In the genomic region with DNA sequence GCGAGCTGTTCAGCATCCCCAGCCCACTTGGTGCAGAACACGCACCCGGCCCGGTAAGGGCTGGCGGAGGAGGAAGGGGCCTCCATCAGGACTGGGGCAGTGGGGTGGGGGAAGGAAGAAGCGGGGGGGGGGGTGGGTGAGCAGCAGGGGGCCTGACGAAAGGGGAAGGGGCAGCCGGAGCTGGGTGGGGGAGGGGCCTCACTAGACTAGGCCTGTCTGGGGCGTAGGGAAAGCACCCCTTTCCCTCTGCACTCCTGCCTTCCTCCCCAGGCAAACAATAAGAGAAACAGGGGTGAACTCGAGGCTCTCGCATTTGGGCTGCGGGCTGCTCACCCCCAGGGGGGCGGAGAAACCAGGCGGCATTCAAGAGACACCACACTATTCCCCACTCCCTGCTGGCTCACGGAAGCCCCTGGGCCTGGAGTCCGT, we compare ENCODE assay signal across 8 cellular contexts.
A peak's percentile ranks its signal among the peaks of the same experiment; 100 is the strongest.
DNase-seq lines count a peak whose midpoint lies in the region; ATAC-seq and TF ChIP-seq lines count a peak whose summit lies in the region.

No MANE protein-coding gene starts in this region.

- peaks cover 31% of the 10 kb centered on the region for H3K4me1 Mint-ChIP-seq in activated T-helper 1 cell treated with anti-CD3 and anti-CD28 coated beads, Interleukin-12 subunit alpha, Interleukin-12 subunit beta, Interleukin-2, Interleukin-4 antibody, amounts not matched to agents 30 ng/mL and 10 ng/mL and 1 ng/mL, durations not matched to agents 14 hours and 24 hours and 36 hours (ENCODE audit: low read depth)
- H3K4me1 Mint-ChIP-seq in stimulated activated naive CD8-positive, alpha-beta T cell treated with anti-CD3 and anti-CD28 coated beads, Interleukin-15, amount 100 ng/mL, for 72 hours: peaks cover 57% of the 10 kb centered on the region

- no peak for DNase-seq in right atrium auricular region (ENCODE audit: low spot score)
- DNase-seq in Right ventricle myocardium superior: no peak
- DNase-seq in activated T-helper 1 cell treated with anti-CD3 and anti-CD28 coated beads, Interleukin-12 subunit alpha, Interleukin-12 subunit beta, Interleukin-2, Interleukin-4 antibody, amounts not matched to agents 30 ng/mL and 10 ng/mL and 1 ng/mL, durations not matched to agents 14 hours and 24 hours and 36 hours (ENCODE audit: low spot score): no peak
- DNase-seq in stimulated activated naive CD8-positive, alpha-beta T cell treated with anti-CD3 and anti-CD28 coated beads, Interleukin-15, amount 100 ng/mL, for 72 hours: peak in 1 of 2 donors; percentile 36
- DNase-seq in DMS153 treated with DMSO at 0.1 percent for 48 hours (lab: John Stamatoyannopoulos, UW; ENCODE audit: unreplicated experiment): no peak
- DNase-seq in KBM-7: no peak
- no peak for DNase-seq in NCI-H1694 (lab: John Stamatoyannopoulos, UW)

- H3K36me3 ChIP-seq in right atrium auricular region (peaks cover 31% of the 10 kb centered on the region), iPS-20b (ENCODE audit: insufficient read depth, low read depth, low read length) (peaks cover 41% of the 10 kb centered on the region)

- H3K27me3 ChIP-seq in right atrium auricular region (no peaks in the 10 kb centered on the region), iPS-20b (ENCODE audit: insufficient read depth, low read length) (no peaks in the 10 kb centered on the region)

- H3K4me3 Mint-ChIP-seq in activated T-helper 1 cell treated with anti-CD3 and anti-CD28 coated beads, Interleukin-12 subunit alpha, Interleukin-12 subunit beta, Interleukin-2, Interleukin-4 antibody, amounts not matched to agents 30 ng/mL and 10 ng/mL and 1 ng/mL, durations not matched to agents 14 hours and 24 hours and 36 hours: peak overlapping the region; percentile 79
- H3K4me3 Mint-ChIP-seq in stimulated activated naive CD8-positive, alpha-beta T cell treated with anti-CD3 and anti-CD28 coated beads, Interleukin-15, amount 100 ng/mL, for 72 hours: peak overlapping the region; percentile 94 to 95

- H3K9me3 ChIP-seq in right atrium auricular region: no peaks in the 10 kb centered on the region
- H3K9me3 ChIP-seq in iPS-20b (ENCODE audit: insufficient read depth, low read depth, low read length): no peaks in the 10 kb centered on the region

- in situ Hi-C loops in KBM-7 (cut with MboI; ENCODE audit: low pct_unique_long_range_greater_than_20kb, low sequenced_read_pairs): no loop called here

- peak overlapping the region; percentile 96 for H3K9ac ChIP-seq in iPS-20b (ENCODE audit: low read depth, low read length)

- H3K36me3 Mint-ChIP-seq in activated T-helper 1 cell treated with anti-CD3 and anti-CD28 coated beads, Interleukin-12 subunit alpha, Interleukin-12 subunit beta, Interleukin-2, Interleukin-4 antibody, amounts not matched to agents 30 ng/mL and 10 ng/mL and 1 ng/mL, durations not matched to agents 14 hours and 24 hours and 36 hours (ENCODE audit: low read depth): peaks cover 51% of the 10 kb centered on the region

- no peaks in the 10 kb centered on the region for H3K9me3 Mint-ChIP-seq in activated T-helper 1 cell treated with anti-CD3 and anti-CD28 coated beads, Interleukin-12 subunit alpha, Interleukin-12 subunit beta, Interleukin-2, Interleukin-4 antibody, amounts not matched to agents 30 ng/mL and 10 ng/mL and 1 ng/mL, durations not matched to agents 14 hours and 24 hours and 36 hours
- no peaks in the 10 kb centered on the region for H3K9me3 Mint-ChIP-seq in stimulated activated naive CD8-positive, alpha-beta T cell treated with anti-CD3 and anti-CD28 coated beads, Interleukin-15, amount 100 ng/mL, for 72 hours

- intact Hi-C loops in Right ventricle myocardium superior (cut with DNase I): no loop called here
- intact Hi-C loops in activated T-helper 1 cell treated with anti-CD3 and anti-CD28 coated beads, Interleukin-12 subunit alpha, Interleukin-12 subunit beta, Interleukin-2, Interleukin-4 antibody, amounts not matched to agents 30 ng/mL and 10 ng/mL and 1 ng/mL, durations not matched to agents 14 hours and 24 hours and 36 hours (cut with micrococcal nuclease): no loop called here

- H3K4me3 ChIP-seq in right atrium auricular region (peak overlapping the region; percentile 65 to 78), iPS-20b (ENCODE audit: low read length) (peak overlapping the region; percentile 96)

- no peak for TF ChIP-seq CTCF in right atrium auricular region (IDR thresholded peaks at IDR 0.05)

- peak overlapping the region; percentile 85 to 88 for H3K27ac ChIP-seq in right atrium auricular region
- H3K27ac ChIP-seq in iPS-20b (ENCODE audit: low read length): peak overlapping the region; percentile 81

- peaks cover 0 to 24% of the 10 kb centered on the region in 2 donors for H3K4me1 ChIP-seq in right atrium auricular region
- peaks cover 20% of the 10 kb centered on the region for H3K4me1 ChIP-seq in iPS-20b (ENCODE audit: insufficient read depth, low read length)

- H3K27me3 Mint-ChIP-seq in activated T-helper 1 cell treated with anti-CD3 and anti-CD28 coated beads, Interleukin-12 subunit alpha, Interleukin-12 subunit beta, Interleukin-2, Interleukin-4 antibody, amounts not matched to agents 30 ng/mL and 10 ng/mL and 1 ng/mL, durations not matched to agents 14 hours and 24 hours and 36 hours (ENCODE audit: insufficient read depth): no peaks in the 10 kb centered on the region
- H3K27me3 Mint-ChIP-seq in stimulated activated naive CD8-positive, alpha-beta T cell treated with anti-CD3 and anti-CD28 coated beads, Interleukin-15, amount 100 ng/mL, for 72 hours: no peaks in the 10 kb centered on the region

- H3K27ac Mint-ChIP-seq in activated T-helper 1 cell treated with anti-CD3 and anti-CD28 coated beads, Interleukin-12 subunit alpha, Interleukin-12 subunit beta, Interleukin-2, Interleukin-4 antibody, amounts not matched to agents 30 ng/mL and 10 ng/mL and 1 ng/mL, durations not matched to agents 14 hours and 24 hours and 36 hours: peak overlapping the region; percentile 75
- peak overlapping the region; percentile 95 for H3K27ac Mint-ChIP-seq in stimulated activated naive CD8-positive, alpha-beta T cell treated with anti-CD3 and anti-CD28 coated beads, Interleukin-15, amount 100 ng/mL, for 72 hours

- ATAC-seq in Right ventricle myocardium superior (ENCODE audit: poor library complexity): no peak
- peak; percentile 59 for ATAC-seq in stimulated activated naive CD8-positive, alpha-beta T cell treated with anti-CD3 and anti-CD28 coated beads, Interleukin-15, amount 100 ng/mL, for 72 hours
